In the genomic region with DNA sequence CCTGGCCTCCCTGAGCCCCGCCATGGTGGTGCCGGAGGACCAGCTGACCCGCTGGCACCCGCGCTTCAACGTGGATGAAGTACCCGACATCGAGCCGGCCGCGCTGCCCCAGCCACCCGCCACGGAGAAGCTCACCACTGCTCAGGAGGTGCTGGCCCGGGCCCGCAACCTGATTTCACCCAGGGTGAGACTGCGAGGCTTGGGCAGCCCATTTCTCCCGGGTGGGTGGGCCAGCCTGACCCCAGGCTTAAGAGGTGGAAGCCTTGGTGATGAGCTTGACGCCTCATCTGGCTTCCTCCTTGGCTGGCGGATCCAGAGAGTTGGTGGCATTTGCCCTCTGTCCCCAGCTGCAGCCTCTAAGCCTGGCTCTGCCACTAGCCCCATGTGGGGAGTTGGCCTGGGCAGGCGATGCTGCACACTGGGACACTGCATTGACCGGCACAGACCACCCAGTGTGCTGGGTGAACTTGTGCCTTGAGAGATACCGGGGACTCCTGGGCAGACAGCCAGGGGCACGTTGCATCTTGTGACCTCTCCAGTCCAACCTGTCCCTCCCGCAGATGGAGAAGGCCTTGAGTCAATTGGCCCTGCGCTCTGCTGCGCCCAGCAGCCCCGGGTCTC, we compare ENCODE assay signal across 1 cellular context.
TF ChIP-seq lines count a peak whose summit lies in the region.

No MANE protein-coding gene starts in this region.

TF ChIP-seq in HCT116, 20 proteins besides CTCF, POLR2A, EP300 and RAD21:
- peak; percentile 20; the same call in 1 of the 2 replicates for TF ChIP-seq ZFX (IDR thresholded peaks at IDR 0.05)
- no peak for TF ChIP-seq CBX3 (IDR thresholded peaks at IDR 0.05; ENCODE audit: low read depth)
TF ChIP-seq in HCT116: peak in this region for 1.
